Comparison of ENCODE assay signal across 5 cellular contexts in genomic region chr14:49036236-49036635, GRCh38.
"Had no signal": no experiment of that assay in that cellular context is flagged by ENCODE, and none has a peak within 500 bp of the region (broad histone marks: within the 10 kb centered on the region; RNA-seq: fewer than 3 reads in every experiment).

No MANE protein-coding gene starts in this region.

- H3K4me3 Mint-ChIP-seq: H9, HFFc6, IgD-negative memory B cell had no signal

- DNase-seq: GM23248, H9, HFFc6, KBM-7 had no signal

- H3K27me3 Mint-ChIP-seq: IgD-negative memory B cell had no signal

- H3K36me3 Mint-ChIP-seq: IgD-negative memory B cell had no signal

- H3K4me3 ChIP-seq: GM23248 had no signal

- H3K9me3 Mint-ChIP-seq: H9, IgD-negative memory B cell had no signal

- H3K27ac Mint-ChIP-seq: HFFc6, IgD-negative memory B cell had no signal
